ENCODE assay signal across 9 cellular contexts in genomic region chr3:72338942-72339749, GRCh38.
DNase-seq lines count a peak whose midpoint lies in the region; ATAC-seq, FAIRE-seq and TF ChIP-seq lines count a peak whose summit lies in the region.
"Had no signal": no experiment of that assay in that cellular context is flagged by ENCODE, and none has a peak within 500 bp of the region (broad histone marks: within the 10 kb centered on the region; RNA-seq: fewer than 3 reads in every experiment).

No MANE protein-coding gene starts in this region.

- H3K4me3 Mint-ChIP-seq in GM23338, result no peak overlapping the region
- H3K4me3 Mint-ChIP-seq in naive thymus-derived CD4-positive, alpha-beta T cell, result no peak overlapping the region
- H3K4me3 Mint-ChIP-seq: T-helper 1 cell treated with Interleukin-12 subunit alpha and Interleukin-12 subunit beta and Interleukin-4 antibody, amounts not matched to agents 30 μg/mL and 1 μg/mL, for 36 hours had no signal

- no peaks in the 10 kb centered on the region for H3K36me3 ChIP-seq in GM23338 (ENCODE audit: insufficient read depth)
- no peaks in the 10 kb centered on the region for H3K36me3 ChIP-seq in bronchial epithelial cell (ENCODE audit: control insufficient read depth, insufficient read depth, low read length)
- H3K36me3 ChIP-seq in naive thymus-derived CD4-positive, alpha-beta T cell (ENCODE audit: control insufficient read depth in 2 of 3, insufficient read depth in 3 of 3, low read length in 3 of 3), result no peaks in the 10 kb centered on the region
- H3K36me3 ChIP-seq in sigmoid colon, result no peaks in the 10 kb centered on the region

- no peak overlapping the region for H3K27ac ChIP-seq in GM23338 (ENCODE audit: low read depth)
- no peak overlapping the region for H3K27ac ChIP-seq in naive thymus-derived CD4-positive, alpha-beta T cell (ENCODE audit: low read depth, low read length)
- H3K27ac ChIP-seq in sigmoid colon, result peak overlapping the region in 2 of 4 donors; percentile 32 to 46

- DNase-seq in GM23338 (ENCODE audit: low spot score) (no peak), OCI-M1 (lab: John Stamatoyannopoulos, UW) (peak; percentile 27), bronchial epithelial cell (ENCODE audit: low read depth) (peak; percentile 96), ureter (ENCODE audit: low spot score) (peak; percentile 84), sigmoid colon (no peak), DMS153 (lab: John Stamatoyannopoulos, UW) (no peak)
- DNase-seq in naive thymus-derived CD4-positive, alpha-beta T cell, result peak in 1 of 9 donors; percentile 62

- 0 out of 2 replicates have a peak overlapping the region, but pooled peaks have one; percentile 47 for H2AFZ ChIP-seq in GM23338

- H3K4me1 ChIP-seq in GM23338 (ENCODE audit: insufficient read depth) (peaks cover 7% of the 10 kb centered on the region; the same call in 1 of the 2 replicates), sigmoid colon (peaks cover 0 to 49% (median 44%) of the 10 kb centered on the region in 4 donors)
- peaks cover 0 to 14% of the 10 kb centered on the region in 2 donors for H3K4me1 ChIP-seq in naive thymus-derived CD4-positive, alpha-beta T cell (ENCODE audit: control insufficient read depth in 2 of 2, insufficient read depth in 2 of 2, low read length in 2 of 2)

- CTCF ChIA-PET in naive thymus-derived CD4-positive, alpha-beta T cell (lab: Charles Lee), result no interaction called here

- H4K20me1 ChIP-seq in GM23338 (replicated peaks; ENCODE audit: insufficient read depth), result no peaks in the 10 kb centered on the region

- TF ChIP-seq POLR2A in sigmoid colon (IDR thresholded peaks at IDR 0.05), result no peak

- H3K27me3 Mint-ChIP-seq in GM23338 (ENCODE audit: insufficient read depth, low read depth, poor library complexity), result peaks cover 6% of the 10 kb centered on the region
- peaks cover 0 to 3% (median 0%) of the 10 kb centered on the region in 5 donors for H3K27me3 Mint-ChIP-seq in naive thymus-derived CD4-positive, alpha-beta T cell

- H3K79me2 ChIP-seq in GM23338 (replicated peaks; ENCODE audit: insufficient read depth), result no peaks in the 10 kb centered on the region

- 82% methylated on average over 11 of the region's 11 CpGs for WGBS in sigmoid colon, 2 donors

- ATAC-seq in GM23338 (no peak), HG03139 (IDR thresholded peaks at IDR 0.05; ENCODE audit: unreplicated experiment) (no peak)
- ATAC-seq in naive thymus-derived CD4-positive, alpha-beta T cell, result peak; percentile 76

- FAIRE-seq in bronchial epithelial cell (lab: Jason Lieb, UNC), result peak; percentile 99

- no peaks in the 10 kb centered on the region for H3K9me2 ChIP-seq in GM23338 (ENCODE audit: insufficient read depth)

- H3K9me3 Mint-ChIP-seq in GM23338, result no peaks in the 10 kb centered on the region
- H3K9me3 Mint-ChIP-seq in naive thymus-derived CD4-positive, alpha-beta T cell, result no peaks in the 10 kb centered on the region
- H3K9me3 Mint-ChIP-seq: T-helper 1 cell treated with Interleukin-12 subunit alpha and Interleukin-12 subunit beta and Interleukin-4 antibody, amounts not matched to agents 30 μg/mL and 1 μg/mL, for 36 hours had no signal

- no peaks in the 10 kb centered on the region for H3F3A ChIP-seq in GM23338 (replicated peaks; ENCODE audit: low read depth)

- intact Hi-C loops in naive thymus-derived CD4-positive, alpha-beta T cell (cut with micrococcal nuclease), result no loop called here
- intact Hi-C loops in sigmoid colon (cut with DNase I), result loop anchor here (5.0 kb wide), 1 partner anchor 67 kb away; no protein-coding TSS in a partner anchor

- H3K4me1 Mint-ChIP-seq in GM23338, result peaks cover 5% of the 10 kb centered on the region
- H3K4me1 Mint-ChIP-seq in naive thymus-derived CD4-positive, alpha-beta T cell, result peaks cover 9 to 27% (median 23%) of the 10 kb centered on the region in 7 donors

- H3K4me3 ChIP-seq in GM23338 (no peak overlapping the region), bronchial epithelial cell (ENCODE audit: low read depth, low read length) (no peak overlapping the region), sigmoid colon (no peak overlapping the region)
- no peak overlapping the region for H3K4me3 ChIP-seq in naive thymus-derived CD4-positive, alpha-beta T cell (ENCODE audit: low read length)

- no peaks in the 10 kb centered on the region for H3K36me3 Mint-ChIP-seq in GM23338 (ENCODE audit: low read depth)
- no peaks in the 10 kb centered on the region for H3K36me3 Mint-ChIP-seq in naive thymus-derived CD4-positive, alpha-beta T cell

- H3K27ac Mint-ChIP-seq in GM23338, result no peak overlapping the region
- no peak overlapping the region for H3K27ac Mint-ChIP-seq in naive thymus-derived CD4-positive, alpha-beta T cell
- H3K27ac Mint-ChIP-seq: T-helper 1 cell treated with Interleukin-12 subunit alpha and Interleukin-12 subunit beta and Interleukin-4 antibody, amounts not matched to agents 30 μg/mL and 1 μg/mL, for 36 hours had no signal

- H3K9me3 ChIP-seq in naive thymus-derived CD4-positive, alpha-beta T cell (ENCODE audit: control insufficient read depth in 2 of 3, low read length in 3 of 3), result no peaks in the 10 kb centered on the region
- H3K9me3 ChIP-seq in sigmoid colon, result no peaks in the 10 kb centered on the region

- H3K4me2 ChIP-seq in GM23338, result no peak overlapping the region

- H3K27me3 ChIP-seq in GM23338 (ENCODE audit: insufficient read depth) (no peaks in the 10 kb centered on the region), bronchial epithelial cell (ENCODE audit: control insufficient read depth, insufficient read depth, low read length) (no peaks in the 10 kb centered on the region), sigmoid colon (no peaks in the 10 kb centered on the region)
- H3K27me3 ChIP-seq in naive thymus-derived CD4-positive, alpha-beta T cell (ENCODE audit: control insufficient read depth in 2 of 2, insufficient read depth in 2 of 2, low read length in 2 of 2), result no peaks in the 10 kb centered on the region

- TF ChIP-seq EP300 in sigmoid colon (IDR thresholded peaks at IDR 0.05), result no peak

- TF ChIP-seq CTCF in GM23338 (conservative IDR thresholded peaks at IDR 0.05; ENCODE audit: low read depth in 2 of 2) (no peak), bronchial epithelial cell (IDR thresholded peaks at IDR 0.05; ENCODE audit: insufficient read depth, low read length, severe bottlenecking) (no peak), sigmoid colon (IDR thresholded peaks at IDR 0.05) (no peak)

- POLR2A ChIA-PET in naive thymus-derived CD4-positive, alpha-beta T cell (lab: Charles Lee), result no interaction called here

TF ChIP-seq in GM23338, 12 proteins besides CTCF, POLR2A, EP300 and RAD21 (continues in another document):
- TF ChIP-seq, protein P1, sequence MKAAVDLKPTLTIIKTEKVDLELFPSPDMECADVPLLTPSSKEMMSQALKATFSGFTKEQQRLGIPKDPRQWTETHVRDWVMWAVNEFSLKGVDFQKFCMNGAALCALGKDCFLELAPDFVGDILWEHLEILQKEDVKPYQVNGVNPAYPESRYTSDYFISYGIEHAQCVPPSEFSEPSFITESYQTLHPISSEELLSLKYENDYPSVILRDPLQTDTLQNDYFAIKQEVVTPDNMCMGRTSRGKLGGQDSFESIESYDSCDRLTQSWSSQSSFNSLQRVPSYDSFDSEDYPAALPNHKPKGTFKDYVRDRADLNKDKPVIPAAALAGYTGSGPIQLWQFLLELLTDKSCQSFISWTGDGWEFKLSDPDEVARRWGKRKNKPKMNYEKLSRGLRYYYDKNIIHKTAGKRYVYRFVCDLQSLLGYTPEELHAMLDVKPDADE (IDR thresholded peaks at IDR 0.05), result no peak
- TF ChIP-seq JUNB (IDR thresholded peaks at IDR 0.05; ENCODE audit: unreplicated experiment), result no peak
- TF ChIP-seq CREB1 (CRISPR knock-in tag; IDR thresholded peaks at IDR 0.05; ENCODE audit: low read depth), result no peak
- no peak for TF ChIP-seq ZNF114 (CRISPR knock-in tag; IDR thresholded peaks at IDR 0.05)
- no peak for TF ChIP-seq STAT1 (IDR thresholded peaks at IDR 0.05; ENCODE audit: unreplicated experiment)

Comparison
In these comparisons a context has a peak if more than half of its experiments do, and no peak if none do; other contexts are left out.
1. DNase-seq: peak in OCI-M1 (single experiment), bronchial epithelial cell (single experiment) and ureter (single experiment); none in GM23338 (single experiment), sigmoid colon (single experiment) and DMS153 (single experiment).